16 cellular contexts compared by ENCODE assay signal in genomic region chr2:30465171-30465545, GRCh38. TPM values are rescaled to one million over a fixed set of nuclear protein-coding genes. Genes with fewer than 3 reads are reported as not detected.
DNase-seq lines count a peak whose midpoint lies in the region; ATAC-seq, FAIRE-seq and TF ChIP-seq lines count a peak whose summit lies in the region.
"Had no signal": no experiment of that assay in that cellular context is flagged by ENCODE, and none has a peak within 500 bp of the region (broad histone marks: within the 10 kb centered on the region; RNA-seq: fewer than 3 reads in every experiment).

No MANE protein-coding gene starts in this region.

- ATAC-seq in HG02588 (IDR thresholded peaks at IDR 0.05; ENCODE audit: unreplicated experiment), result no peak
- ATAC-seq: sciatic nerve had no signal

- DNase-seq in activated CD4-positive, alpha-beta T cell treated with anti-CD3 and anti-CD28 coated beads, Interleukin-2, amount 10 ng/mL, durations not matched to agents 24 days and 14 days, result no peak
- DNase-seq in activated CD4-positive, alpha-beta T cell treated with anti-CD3 and anti-CD28 coated beads, Interleukin-2, amount 50 U/mL, for 48 hours, result no peak
- DNase-seq in SK-N-MC (ENCODE audit: low read depth, low spot score) (no peak), left ventricle myocardium inferior (no peak), small intestine (no peak), kidney glomerular epithelial cell (lab: John Stamatoyannopoulos, UW) (no peak), OCI-M2 (lab: John Stamatoyannopoulos, UW; ENCODE audit: unreplicated experiment) (no peak)
- DNase-seq: adrenal gland; effector CD4-positive, alpha-beta T cell; NCI-H187 treated with DMSO at 0.1 percent for 48 hours had no signal

- TF ChIP-seq CTCF in left ventricle myocardium inferior (IDR thresholded peaks at IDR 0.05; ENCODE audit: borderline replicate concordance), result no peak

- peaks cover 44% of the 10 kb centered on the region for H3K4me1 ChIP-seq in left ventricle myocardium inferior
- H3K4me1 ChIP-seq in small intestine (ENCODE audit: control insufficient read depth in 2 of 2, insufficient read depth in 1 of 2, low read depth in 1 of 2, low read length in 1 of 2), result no peaks in the 10 kb centered on the region

- peaks cover 10% of the 10 kb centered on the region for H3K9me3 Mint-ChIP-seq in activated CD4-positive, alpha-beta T cell treated with anti-CD3 and anti-CD28 coated beads, Interleukin-2, amount 10 ng/mL, durations not matched to agents 24 days and 14 days

- H3K9me3 ChIP-seq in SK-N-MC (ENCODE audit: low read depth, low read length) (peaks cover 3% of the 10 kb centered on the region; the same call in 1 of the 2 replicates), left ventricle myocardium inferior (replicated peaks) (peaks cover 8% of the 10 kb centered on the region), small intestine (ENCODE audit: control insufficient read depth, low read depth) (no peaks in the 10 kb centered on the region)
- H3K9me3 ChIP-seq: adrenal gland had no signal

- H3K27me3 Mint-ChIP-seq in activated CD4-positive, alpha-beta T cell treated with anti-CD3 and anti-CD28 coated beads, Interleukin-2, amount 10 ng/mL, durations not matched to agents 24 days and 14 days, result no peaks in the 10 kb centered on the region

- WGBS in small intestine, 3 donors, result 45 to 62% (median 48%) methylated on average over 3 of the region's 3 CpGs

- H3K36me3 ChIP-seq in SK-N-MC (ENCODE audit: insufficient read depth, low read length) (peaks cover 6% of the 10 kb centered on the region), left ventricle myocardium inferior (no peaks in the 10 kb centered on the region), small intestine (ENCODE audit: control insufficient read depth in 2 of 2, insufficient read depth in 2 of 2, low read length in 2 of 2) (no peaks in the 10 kb centered on the region)
- H3K36me3 ChIP-seq: adrenal gland had no signal

- H3K27ac Mint-ChIP-seq in activated CD4-positive, alpha-beta T cell treated with anti-CD3 and anti-CD28 coated beads, Interleukin-2, amount 10 ng/mL, durations not matched to agents 24 days and 14 days, result peak overlapping the region; percentile 25
- H3K27ac Mint-ChIP-seq: mesothelial cell of epicardium; T-helper 2 cell treated with Interferon-gamma antibody and Interleukin-4, amounts not matched to agents 5 μg/mL and 100 μg/mL, for 36 hours had no signal

- peaks cover 35% of the 10 kb centered on the region for H3K36me3 Mint-ChIP-seq in activated CD4-positive, alpha-beta T cell treated with anti-CD3 and anti-CD28 coated beads, Interleukin-2, amount 10 ng/mL, durations not matched to agents 24 days and 14 days (ENCODE audit: low read depth)

- no peak overlapping the region for H3K4me3 Mint-ChIP-seq in activated CD4-positive, alpha-beta T cell treated with anti-CD3 and anti-CD28 coated beads, Interleukin-2, amount 10 ng/mL, durations not matched to agents 24 days and 14 days
- H3K4me3 Mint-ChIP-seq: mesothelial cell of epicardium; T-helper 2 cell treated with Interferon-gamma antibody and Interleukin-4, amounts not matched to agents 5 μg/mL and 100 μg/mL, for 36 hours had no signal

- H3K27ac ChIP-seq in SK-N-MC, result 0 out of 2 replicates have a peak overlapping the region, but pooled peaks have one; percentile 1
- peak overlapping the region; percentile 80 for H3K27ac ChIP-seq in left ventricle myocardium inferior (replicated peaks)
- peak overlapping the region; percentile 3 to 9 for H3K27ac ChIP-seq in small intestine (ENCODE audit: low read depth in 1 of 2, low read length in 1 of 2)
- H3K27ac ChIP-seq: adrenal gland, hepatocyte had no signal

- H3K9ac ChIP-seq in SK-N-MC (ENCODE audit: insufficient read length), result no peak overlapping the region

- intact Hi-C loops in activated CD4-positive, alpha-beta T cell treated with anti-CD3 and anti-CD28 coated beads, Interleukin-2, amount 10 ng/mL, durations not matched to agents 24 days and 14 days (cut with micrococcal nuclease), result no loop called here
- intact Hi-C loops in left ventricle myocardium inferior (cut with micrococcal nuclease), result no loop called here

- no peak overlapping the region for H3K4me3 ChIP-seq in SK-N-MC
- peak overlapping the region; percentile 32 for H3K4me3 ChIP-seq in left ventricle myocardium inferior
- no peak overlapping the region for H3K4me3 ChIP-seq in small intestine (ENCODE audit: low read depth in 1 of 2, low read length in 2 of 2)
- H3K4me3 ChIP-seq: adrenal gland, hepatocyte had no signal

- no peaks in the 10 kb centered on the region for H3K27me3 ChIP-seq in left ventricle myocardium inferior (ENCODE audit: low read depth)
- H3K27me3 ChIP-seq in small intestine (ENCODE audit: control insufficient read depth in 2 of 2, insufficient read depth in 2 of 2, low read length in 2 of 2), result no peaks in the 10 kb centered on the region
- H3K27me3 ChIP-seq: adrenal gland, hepatocyte had no signal

- no peak for FAIRE-seq in small intestine (lab: Jason Lieb, UNC)
- FAIRE-seq: A204.1 had no signal

- peaks cover 14% of the 10 kb centered on the region for H3K4me1 Mint-ChIP-seq in activated CD4-positive, alpha-beta T cell treated with anti-CD3 and anti-CD28 coated beads, Interleukin-2, amount 10 ng/mL, durations not matched to agents 24 days and 14 days

RNA-seq across cellular contexts. Expression of gene LCLAT1, which starts 18.1 kb away (rescaled TPM):
- 31.4 and 34.7 TPM in 2 replicates for total RNA-seq in activated CD4-positive, alpha-beta T cell treated with anti-CD3 and anti-CD28 coated beads, Interleukin-2, amount 10 ng/mL, durations not matched to agents 24 days and 14 days
- 41.0 TPM for total RNA-seq in left ventricle myocardium inferior
- polyA plus RNA-seq in small intestine, result 10 to 100 TPM in 1 of 3 donors, 1 to 10 TPM in 2; 1.6 to 11.2 (median 2.9) TPM

Comparison
In these comparisons a context has a peak if more than half of its experiments do, and no peak if none do; other contexts are left out.
1. H3K27ac ChIP-seq: peak in every context shown above with its lines; median percentile 80 in left ventricle myocardium inferior; 6 in small intestine; 1 in SK-N-MC.